Comparison of ENCODE assay signal across 8 cellular contexts in genomic region chr14:73887116-73887490, GRCh38. TPM values are rescaled to one million over a fixed set of nuclear protein-coding genes. Genes with fewer than 3 reads are reported as not detected.
A peak's percentile ranks its signal among the peaks of the same experiment; 100 is the strongest.
DNase-seq lines count a peak whose midpoint lies in the region; ATAC-seq and TF ChIP-seq lines count a peak whose summit lies in the region.

No MANE protein-coding gene starts in this region.

- H2AFZ ChIP-seq in SK-N-SH (ENCODE audit: low read depth): peak overlapping the region; percentile 70

- H4K20me1 ChIP-seq in SK-N-SH (ENCODE audit: insufficient read depth): peaks cover 39% of the 10 kb centered on the region

- no peaks in the 10 kb centered on the region for H3K27me3 ChIP-seq in SK-N-SH (ENCODE audit: insufficient read depth)

- H3F3A ChIP-seq in SK-N-SH (replicated peaks; ENCODE audit: insufficient read depth): peaks cover 8% of the 10 kb centered on the region

- H3K9ac ChIP-seq in SK-N-SH: peak overlapping the region; percentile 86

- peak overlapping the region; percentile 88 for H3K4me3 Mint-ChIP-seq in activated naive CD4-positive, alpha-beta T cell treated with anti-CD3 and anti-CD28 coated beads for 36 hours
- H3K4me3 Mint-ChIP-seq in neural crest cell: peak overlapping the region; percentile 96

- H3K9me2 ChIP-seq in SK-N-SH: no peaks in the 10 kb centered on the region

- POLR2A ChIA-PET in SK-N-SH (lab: Yijun Ruan, JAX): interaction anchor here (0.6 to 1.8 kb wide), 6 partner anchors 10 to 167 kb away, joined by 3 to 10 read pairs (median 4); partner anchors contain the start of genes COQ6, FAM161B and PTGR2

- H3K36me3 Mint-ChIP-seq in activated naive CD4-positive, alpha-beta T cell treated with anti-CD3 and anti-CD28 coated beads for 36 hours (ENCODE audit: low read depth): peaks cover 10% of the 10 kb centered on the region
- peaks cover 4% of the 10 kb centered on the region for H3K36me3 Mint-ChIP-seq in neural crest cell (ENCODE audit: low read depth)

- H3K27ac ChIP-seq in SK-N-SH (ENCODE audit: low read depth in 2 of 2, low read length in 1 of 2) (peak overlapping the region; percentile 86 to 92), epithelial cell of prostate (peak overlapping the region; percentile 91)

- peak overlapping the region; percentile 94 for H3K27ac Mint-ChIP-seq in activated naive CD4-positive, alpha-beta T cell treated with anti-CD3 and anti-CD28 coated beads for 36 hours
- peak overlapping the region; percentile 84 for H3K27ac Mint-ChIP-seq in neural crest cell (ENCODE audit: unreplicated experiment)

- H3K27me3 Mint-ChIP-seq in activated naive CD4-positive, alpha-beta T cell treated with anti-CD3 and anti-CD28 coated beads for 36 hours (ENCODE audit: low read depth): no peaks in the 10 kb centered on the region
- no peaks in the 10 kb centered on the region for H3K27me3 Mint-ChIP-seq in neural crest cell (ENCODE audit: low read depth)

- peak; percentile 21 for DNase-seq in activated naive CD4-positive, alpha-beta T cell treated with anti-CD3 and anti-CD28 coated beads for 36 hours
- DNase-seq in activated naive CD4-positive, alpha-beta T cell treated with anti-CD3 and anti-CD28 coated beads, Interleukin-2, amount 50 U/mL, for 16 hours: no peak
- DNase-seq in SK-N-SH: no peak
- DNase-seq in epithelial cell of prostate (ENCODE audit: low read depth, low spot score): no peak
- DNase-seq in neural crest cell (ENCODE audit: low read depth, low spot score): no peak
- no peak for DNase-seq in UCSD-AML1 (lab: John Stamatoyannopoulos, UW; ENCODE audit: unreplicated experiment)

- H3K4me1 Mint-ChIP-seq in activated naive CD4-positive, alpha-beta T cell treated with anti-CD3 and anti-CD28 coated beads for 36 hours (ENCODE audit: low read depth): peaks cover 50% of the 10 kb centered on the region
- H3K4me1 Mint-ChIP-seq in neural crest cell: peaks cover 42% of the 10 kb centered on the region

- peak overlapping the region; percentile 84 to 90 for H3K4me3 ChIP-seq in SK-N-SH (ENCODE audit: low read depth in 2 of 2, low read length in 1 of 2)

- peaks cover 71% of the 10 kb centered on the region for H3K79me2 ChIP-seq in SK-N-SH (ENCODE audit: insufficient read depth)

- intact Hi-C loops in activated naive CD4-positive, alpha-beta T cell treated with anti-CD3 and anti-CD28 coated beads for 36 hours (cut with micrococcal nuclease): loop anchor here (2.0 to 5.0 kb wide), 5 partner anchors 100 to 828 kb away; partner anchors contain the start of genes BBOF1, ENTPD5, ISCA2 and NPC2

- CTCF ChIA-PET in activated naive CD4-positive, alpha-beta T cell treated with anti-CD3 and anti-CD28 coated beads for 36 hours (lab: Charles Lee): interaction anchor here (1.3 to 1.6 kb wide), 2 partner anchors 158 to 317 kb away, joined by 3 to 4 read pairs; no protein-coding TSS in a partner anchor
- CTCF ChIA-PET in SK-N-SH (lab: Yijun Ruan, JAX): interaction anchor here (0.8 to 1.6 kb wide), 2 partner anchors 101 to 159 kb away, joined by 3 to 7 read pairs; no protein-coding TSS in a partner anchor

- TF ChIP-seq CTCF in SK-N-SH (IDR thresholded peaks at IDR 0.05) (no peak), neural crest cell (conservative IDR thresholded peaks at IDR 0.05) (no peak)

- ATAC-seq in HG03025 (IDR thresholded peaks at IDR 0.05; ENCODE audit: low FRiP score, unreplicated experiment) (peak; percentile 21), HG03457 (IDR thresholded peaks at IDR 0.05; ENCODE audit: unreplicated experiment) (no peak)

- H3K4me1 ChIP-seq in SK-N-SH (ENCODE audit: control insufficient read depth in 1 of 2, insufficient read depth in 2 of 2, low read depth in 1 of 2, low read length in 1 of 2): peaks cover 0 to 3% of the 10 kb centered on the region in 2 experiments; a peak in 3 of 4 replicates

- TF ChIP-seq EP300 in SK-N-SH (IDR thresholded peaks at IDR 0.05; ENCODE audit: borderline replicate concordance in 1 of 2, low read depth in 1 of 2, low read length in 1 of 2): no peak

- no peaks in the 10 kb centered on the region for H3K9me3 Mint-ChIP-seq in activated naive CD4-positive, alpha-beta T cell treated with anti-CD3 and anti-CD28 coated beads for 36 hours
- H3K9me3 Mint-ChIP-seq in neural crest cell: no peaks in the 10 kb centered on the region

- peak overlapping the region; percentile 75 for H3K4me2 ChIP-seq in SK-N-SH

- H3K36me3 ChIP-seq in SK-N-SH (replicated peaks in 1 of 2; ENCODE audit: control insufficient read depth in 1 of 2, insufficient read depth in 2 of 2, low read length in 1 of 2): peaks cover 4% of the 10 kb centered on the region in 2 experiments

- no peak for TF ChIP-seq RAD21 in SK-N-SH (IDR thresholded peaks at IDR 0.05; ENCODE audit: low read length)

- no peaks in the 10 kb centered on the region for H3K9me3 ChIP-seq in SK-N-SH

- 0% methylated on average over 10 of the region's 13 CpGs for WGBS in SK-N-SH (ENCODE audit: low lambda C conversion rate)

TF ChIP-seq in SK-N-SH, 30 proteins besides CTCF, POLR2A, EP300 and RAD21:
- no peak for TF ChIP-seq CHD2 (IDR thresholded peaks at IDR 0.05; ENCODE audit: low read length, partially characterized antibody)
- no peak for TF ChIP-seq JUND (IDR thresholded peaks at IDR 0.05)
- no peak for TF ChIP-seq FOXJ3 (CRISPR knock-in tag; IDR thresholded peaks at IDR 0.05)
- TF ChIP-seq, protein P1, sequence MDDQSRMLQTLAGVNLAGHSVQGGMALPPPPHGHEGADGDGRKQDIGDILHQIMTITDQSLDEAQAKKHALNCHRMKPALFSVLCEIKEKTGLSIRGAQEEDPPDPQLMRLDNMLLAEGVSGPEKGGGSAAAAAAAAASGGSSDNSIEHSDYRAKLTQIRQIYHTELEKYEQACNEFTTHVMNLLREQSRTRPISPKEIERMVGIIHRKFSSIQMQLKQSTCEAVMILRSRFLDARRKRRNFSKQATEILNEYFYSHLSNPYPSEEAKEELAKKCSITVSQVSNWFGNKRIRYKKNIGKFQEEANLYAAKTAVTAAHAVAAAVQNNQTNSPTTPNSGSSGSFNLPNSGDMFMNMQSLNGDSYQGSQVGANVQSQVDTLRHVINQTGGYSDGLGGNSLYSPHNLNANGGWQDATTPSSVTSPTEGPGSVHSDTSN (IDR thresholded peaks at IDR 0.05): no peak
- TF ChIP-seq NRF1 (IDR thresholded peaks at IDR 0.05; ENCODE audit: low read depth, low read length): no peak
- TF ChIP-seq ELF1 (IDR thresholded peaks at IDR 0.05): no peak
- TF ChIP-seq, protein P2, sequence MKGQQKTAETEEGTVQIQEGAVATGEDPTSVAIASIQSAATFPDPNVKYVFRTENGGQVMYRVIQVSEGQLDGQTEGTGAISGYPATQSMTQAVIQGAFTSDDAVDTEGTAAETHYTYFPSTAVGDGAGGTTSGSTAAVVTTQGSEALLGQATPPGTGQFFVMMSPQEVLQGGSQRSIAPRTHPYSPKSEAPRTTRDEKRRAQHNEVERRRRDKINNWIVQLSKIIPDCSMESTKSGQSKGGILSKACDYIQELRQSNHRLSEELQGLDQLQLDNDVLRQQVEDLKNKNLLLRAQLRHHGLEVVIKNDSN (IDR thresholded peaks at IDR 0.05; ENCODE audit: borderline replicate concordance, low read depth): no peak
- TF ChIP-seq GABPA (IDR thresholded peaks at IDR 0.05; ENCODE audit: low read depth): no peak
- no peak for TF ChIP-seq MEF2A (IDR thresholded peaks at IDR 0.05; ENCODE audit: borderline replicate concordance, low read depth)
- no peak for TF ChIP-seq TAF1 (IDR thresholded peaks at IDR 0.05; ENCODE audit: borderline replicate concordance, low read depth, low read length)
- TF ChIP-seq FOSL2 (IDR thresholded peaks at IDR 0.05; ENCODE audit: borderline replicate concordance, low read depth): no peak
- TF ChIP-seq NFIC (IDR thresholded peaks at IDR 0.05; ENCODE audit: borderline replicate concordance): no peak
- no peak for TF ChIP-seq POLR2AphosphoS5 (IDR thresholded peaks at IDR 0.05; ENCODE audit: low read depth, low read length)
- TF ChIP-seq EZH2phosphoT487 (IDR thresholded peaks at IDR 0.05; ENCODE audit: borderline replicate concordance, low read depth): no peak
- no peak for TF ChIP-seq FOXM1 (IDR thresholded peaks at IDR 0.05; ENCODE audit: low read depth)
- no peak for TF ChIP-seq SIN3A (IDR thresholded peaks at IDR 0.05; ENCODE audit: borderline replicate concordance, low read depth, low read length)

RNA-seq across cellular contexts. Expression of gene ZNF410, which starts 0.4 kb away (rescaled TPM):
- total RNA-seq in activated naive CD4-positive, alpha-beta T cell treated with anti-CD3 and anti-CD28 coated beads for 36 hours: 10 to 100 TPM; 51.0 to 56.8 TPM
- polyA plus RNA-seq in SK-N-SH (2012; rRNA removed): 22.8 and 28.7 TPM in 2 replicates
- polyA plus RNA-seq in SK-N-SH (2012; cell fraction: cytosol; rRNA removed): 26.0 and 26.9 TPM in 2 replicates
- polyA plus RNA-seq in SK-N-SH (2012; cell fraction: nucleus; rRNA removed): 27.8 and 51.6 TPM in 2 replicates
- 50.5 and 53.0 TPM in 2 replicates for total RNA-seq in neural crest cell

RNA-seq across cellular contexts. Expression of gene PTGR2, which starts 35.5 kb away (rescaled TPM):
- total RNA-seq in activated naive CD4-positive, alpha-beta T cell treated with anti-CD3 and anti-CD28 coated beads for 36 hours: 10 to 100 TPM; 10.7 to 14.1 TPM
- polyA plus RNA-seq in SK-N-SH (2012; rRNA removed): 7.1 and 9.7 TPM in 2 replicates
- polyA plus RNA-seq in SK-N-SH (2012; cell fraction: cytosol; rRNA removed): 11.5 and 14.8 TPM in 2 replicates
- polyA plus RNA-seq in SK-N-SH (2012; cell fraction: nucleus; rRNA removed): 5.1 and 11.6 TPM in 2 replicates
- 6.0 and 6.2 TPM in 2 replicates for total RNA-seq in neural crest cell
